Comparison of ENCODE assay signal across 10 cellular contexts in genomic region chrX:13376857-13377441, GRCh38. TPM values are rescaled to one million over a fixed set of nuclear protein-coding genes. Genes with fewer than 3 reads are reported as not detected.
DNase-seq lines count a peak whose midpoint lies in the region; FAIRE-seq and TF ChIP-seq lines count a peak whose summit lies in the region.
"Had no signal": no experiment of that assay in that cellular context is flagged by ENCODE, and none has a peak within 500 bp of the region (broad histone marks: within the 10 kb centered on the region; RNA-seq: fewer than 3 reads in every experiment).

No MANE protein-coding gene starts in this region.

- WGBS in esophagus, 2 donors: 14 to 44% methylated on average over 8 of the region's 8 CpGs
- 14% methylated on average over 8 of the region's 8 CpGs for whole genome bisulfite sequencing in smooth muscle cell (ENCODE audit: low lambda C conversion rate)

- TF ChIP-seq CTCF in smooth muscle cell (IDR thresholded peaks at IDR 0.05; ENCODE audit: borderline replicate concordance, insufficient read depth, poor library complexity, severe bottlenecking): no peak

- peak; percentile 43 to 70 for DNase-seq in NCI-H2081 (lab: John Stamatoyannopoulos, UW)
- DNase-seq in NCI-H2081 treated with DMSO at 0.1 percent for 48 hours (lab: John Stamatoyannopoulos, UW): no peak
- peak; percentile 63 for DNase-seq in NCI-H345 treated with DMSO at 0.1 percent for 48 hours (lab: John Stamatoyannopoulos, UW; ENCODE audit: unreplicated experiment)
- peak; percentile 23 for DNase-seq in smooth muscle cell (lab: John Stamatoyannopoulos, UW; ENCODE audit: unreplicated experiment)
- no peak for DNase-seq in activated gamma-delta T cell treated with Interleukin-2 at 50 U/mL for 16 hours
- no peak for DNase-seq in GM12892 (ENCODE audit: insufficient read length)
- DNase-seq in activated naive CD4-positive, alpha-beta T cell (lab: John Stamatoyannopoulos, UW): no peak
- DNase-seq: CD4-positive, CD25-positive, alpha-beta regulatory T cell had no signal

- H3K4me2 ChIP-seq in smooth muscle cell: peak overlapping the region; percentile 70

- no peak for FAIRE-seq in GM12892 (lab: Jason Lieb, UNC)

- H3K27ac ChIP-seq in esophagus (ENCODE audit: low read depth in 2 of 2, low read length in 1 of 2) (peak overlapping the region; percentile 47 to 68), smooth muscle cell (ENCODE audit: low read depth) (peak overlapping the region; percentile 89)

- H3K4me1 ChIP-seq in esophagus (ENCODE audit: control insufficient read depth in 2 of 2, insufficient read depth in 2 of 2, low read length in 1 of 2): no peaks in the 10 kb centered on the region
- peaks cover 5% of the 10 kb centered on the region for H3K4me1 ChIP-seq in smooth muscle cell (ENCODE audit: low read depth)

- no peaks in the 10 kb centered on the region for H4K20me1 ChIP-seq in smooth muscle cell (ENCODE audit: low read depth)

- H2AFZ ChIP-seq in smooth muscle cell (ENCODE audit: low read depth): no peak overlapping the region

- H3K36me3 ChIP-seq in esophagus (ENCODE audit: control insufficient read depth in 2 of 2, insufficient read depth in 2 of 2, low read length in 1 of 2): no peaks in the 10 kb centered on the region
- H3K36me3 ChIP-seq in smooth muscle cell (ENCODE audit: low read depth): no peaks in the 10 kb centered on the region
- H3K36me3 ChIP-seq: tibial nerve had no signal

- H3K9me3 ChIP-seq in esophagus (ENCODE audit: control insufficient read depth in 2 of 2, insufficient read depth in 1 of 2, low read depth in 1 of 2, low read length in 1 of 2): no peaks in the 10 kb centered on the region
- no peaks in the 10 kb centered on the region for H3K9me3 ChIP-seq in smooth muscle cell (replicated peaks; ENCODE audit: low read depth)
- H3K9me3 ChIP-seq: tibial nerve had no signal

- H3F3A ChIP-seq in smooth muscle cell (ENCODE audit: low read depth): peaks cover 21% of the 10 kb centered on the region

- no peak overlapping the region for H3K4me3 ChIP-seq in esophagus (ENCODE audit: low read depth in 1 of 2, low read length in 2 of 2)
- no peak overlapping the region for H3K4me3 ChIP-seq in smooth muscle cell
- H3K4me3 ChIP-seq: tibial nerve had no signal

- H3K27me3 ChIP-seq in esophagus (ENCODE audit: control insufficient read depth in 1 of 2, insufficient read depth in 2 of 2, low read length in 2 of 2) (no peaks in the 10 kb centered on the region), smooth muscle cell (ENCODE audit: low read depth) (no peaks in the 10 kb centered on the region)
- H3K27me3 ChIP-seq: tibial nerve had no signal

- H3K9ac ChIP-seq in smooth muscle cell (ENCODE audit: low read depth): peak overlapping the region; percentile 58

- H3K79me2 ChIP-seq in smooth muscle cell (ENCODE audit: low read depth): no peaks in the 10 kb centered on the region

- no peak for TF ChIP-seq POLR2A in GM12892 (IDR thresholded peaks at IDR 0.05; ENCODE audit: low read depth, low read length)

RNA-seq across cellular contexts. Expression of gene ATXN3L, which starts 57.1 kb away (rescaled TPM):
- polyA plus RNA-seq in esophagus (not detected), smooth muscle cell (not detected in 2 replicates)
- total RNA-seq in smooth muscle cell: not detected in 2 replicates
- polyA plus RNA-seq in GM12892 (2012; ENCODE audit: missing spikeins): 1.1 TPM
- total RNA-seq: CD4-positive, CD25-positive, alpha-beta regulatory T cell; tibial nerve had no signal
- polyA plus RNA-seq: CD4-positive, CD25-positive, alpha-beta regulatory T cell had no signal

Comparison
In these comparisons a context has a peak if more than half of its experiments do, and no peak if none do; other contexts are left out.
1. DNase-seq: peak in NCI-H2081 (2 of 2), NCI-H345 treated with DMSO at 0.1 percent for 48 hours (single experiment) and smooth muscle cell (single experiment); none in NCI-H2081 treated with DMSO at 0.1 percent for 48 hours (single experiment), activated gamma-delta T cell treated with Interleukin-2 at 50 U/mL for 16 hours (single experiment), GM12892 (single experiment) and activated naive CD4-positive, alpha-beta T cell (0 of 4).